1 cellular context compared by ENCODE assay signal in genomic region chr11:67374571-67375276, GRCh38.
TF ChIP-seq lines count a peak whose summit lies in the region.

No MANE protein-coding gene starts in this region.

TF ChIP-seq in Ishikawa, 13 proteins besides CTCF, POLR2A, EP300 and RAD21 (continued from another document):
- TF ChIP-seq REST (IDR thresholded peaks at IDR 0.05; ENCODE audit: low read depth) (no peak), CREB1 (IDR thresholded peaks at IDR 0.05; ENCODE audit: low read depth) (no peak)
